In the genomic region with DNA sequence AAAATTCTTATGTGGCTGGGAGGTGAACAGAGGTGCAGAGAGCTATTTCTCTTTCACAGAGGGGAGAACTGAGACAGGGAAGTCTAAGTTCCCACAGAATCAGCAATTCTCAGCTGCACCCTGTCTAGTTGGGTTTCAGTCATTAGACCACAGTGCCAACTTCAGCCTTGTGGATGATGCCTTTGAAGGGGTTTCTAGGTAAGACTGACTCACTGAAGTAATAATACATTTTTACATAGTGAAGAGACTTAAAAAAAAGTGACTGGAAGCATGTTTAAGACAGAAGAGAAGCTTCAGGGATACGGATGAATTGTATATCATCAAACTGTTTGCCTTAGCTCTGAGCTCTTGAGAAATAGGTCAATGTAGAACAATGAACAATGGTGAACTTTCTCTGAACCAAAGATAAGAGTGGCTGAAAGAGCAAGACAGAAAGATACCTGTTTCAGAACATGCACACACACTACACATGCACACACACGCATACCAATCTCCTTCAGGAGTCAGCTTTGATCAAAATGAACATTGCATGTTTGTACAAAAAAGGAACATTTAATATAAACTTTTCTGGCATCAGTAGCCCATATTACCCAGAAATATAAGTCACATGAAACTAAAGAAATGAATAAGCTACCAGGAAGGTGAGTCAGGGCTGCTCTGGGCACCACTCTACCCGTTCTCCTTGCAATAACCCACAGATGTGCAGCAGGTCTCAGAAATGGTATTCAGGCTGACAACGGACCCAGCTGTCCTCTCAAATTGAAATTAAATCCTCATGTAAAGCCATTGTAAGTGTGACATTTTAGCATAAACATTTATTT, we compare ENCODE assay signal across 1 cellular context.
TF ChIP-seq lines count a peak whose summit lies in the region.

No MANE protein-coding gene starts in this region.

TF ChIP-seq in H1, 55 proteins besides CTCF, POLR2A, EP300 and RAD21 (continued from another document):
- TF ChIP-seq SP2 (IDR thresholded peaks at IDR 0.05; ENCODE audit: low read length), result no peak
- no peak for TF ChIP-seq TBP (IDR thresholded peaks at IDR 0.05; ENCODE audit: low read depth, low read length)
- TF ChIP-seq HDAC6 (IDR thresholded peaks at IDR 0.05; ENCODE audit: low read depth, low read length), result no peak
- no peak for TF ChIP-seq POU5F1 (IDR thresholded peaks at IDR 0.05; ENCODE audit: low read depth, low read length)
- no peak for TF ChIP-seq RXRA (IDR thresholded peaks at IDR 0.05; ENCODE audit: insufficient read depth, low read depth, low read length)
- TF ChIP-seq JUN (IDR thresholded peaks at IDR 0.05; ENCODE audit: low read depth, low read length), result no peak
- no peak for TF ChIP-seq TAF1 (IDR thresholded peaks at IDR 0.05; ENCODE audit: low read depth, low read length)
- TF ChIP-seq SP1 (IDR thresholded peaks at IDR 0.05; ENCODE audit: low read depth, low read length), result no peak
- TF ChIP-seq, protein P1, sequence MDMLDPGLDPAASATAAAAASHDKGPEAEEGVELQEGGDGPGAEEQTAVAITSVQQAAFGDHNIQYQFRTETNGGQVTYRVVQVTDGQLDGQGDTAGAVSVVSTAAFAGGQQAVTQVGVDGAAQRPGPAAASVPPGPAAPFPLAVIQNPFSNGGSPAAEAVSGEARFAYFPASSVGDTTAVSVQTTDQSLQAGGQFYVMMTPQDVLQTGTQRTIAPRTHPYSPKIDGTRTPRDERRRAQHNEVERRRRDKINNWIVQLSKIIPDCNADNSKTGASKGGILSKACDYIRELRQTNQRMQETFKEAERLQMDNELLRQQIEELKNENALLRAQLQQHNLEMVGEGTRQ (IDR thresholded peaks at IDR 0.05; ENCODE audit: low read length), result no peak
- no peak for TF ChIP-seq CREB1 (IDR thresholded peaks at IDR 0.05)
- no peak for TF ChIP-seq TEAD4 (IDR thresholded peaks at IDR 0.05; ENCODE audit: low read depth, low read length)
TF ChIP-seq in H1: peak in this region for 0.
